Comparison of ENCODE assay signal across 28 cellular contexts in genomic region chr1:32874860-32875793, GRCh38. TPM values are rescaled to one million over a fixed set of nuclear protein-coding genes. Genes with fewer than 3 reads are reported as not detected.
A peak's percentile ranks its signal among the peaks of the same experiment; 100 is the strongest.
DNase-seq lines count a peak whose midpoint lies in the region; TF ChIP-seq lines count a peak whose summit lies in the region.
"Had no signal": no experiment of that assay in that cellular context is flagged by ENCODE, and none has a peak within 500 bp of the region (broad histone marks: within the 10 kb centered on the region; RNA-seq: fewer than 3 reads in every experiment).

No MANE protein-coding gene starts in this region.

- no peak overlapping the region for H3K27ac Mint-ChIP-seq in activated T-cell treated with anti-CD3 and anti-CD28 coated beads, Interleukin-2, amount 50 U/mL, for 24 hours
- H3K27ac Mint-ChIP-seq in glutamatergic neuron (ENCODE audit: unreplicated experiment) (peak overlapping the region; percentile 72), type B pancreatic cell (peak overlapping the region; percentile 22)
- H3K27ac Mint-ChIP-seq: activated naive CD8-positive, alpha-beta T cell treated with anti-CD3 and anti-CD28 coated beads for 36 hours; activated T-helper 2 cell treated with anti-CD3 and anti-CD28 coated beads, Interferon-gamma antibody, Interleukin-2, Interleukin-4, amounts not matched to agents 10 μg/mL and 5 μg/mL and 100 μg/mL, durations not matched to agents 14 hours and 24 hours and 36 hours; CD4-positive, alpha-beta memory T cell; immature natural killer cell; stimulated activated effector memory CD8-positive, alpha-beta T cell treated with anti-CD3 and anti-CD28 coated beads, Interleukin-12 subunit alpha, Interleukin-12 subunit beta, amount 100 ng/mL, for 72 hours had no signal

- no peaks in the 10 kb centered on the region for H3K36me3 ChIP-seq in NT2/D1 (ENCODE audit: insufficient read depth, insufficient read length, low read length)
- H3K36me3 ChIP-seq: left ventricle myocardium inferior, prostate gland had no signal

- H3K9ac ChIP-seq in NT2/D1 (ENCODE audit: insufficient read length, low read depth), result peak overlapping the region; percentile 37

- TF ChIP-seq CTCF in glutamatergic neuron (IDR thresholded peaks at IDR 0.05; ENCODE audit: partially characterized antibody, unreplicated experiment) (no peak), type B pancreatic cell (conservative IDR thresholded peaks at IDR 0.05) (no peak)

- no peak overlapping the region for H3K4me3 ChIP-seq in NT2/D1 (ENCODE audit: insufficient read length, low read depth)
- H3K4me3 ChIP-seq: hepatocyte, left ventricle myocardium inferior, mucosa of descending colon, prostate gland had no signal

- DNase-seq in activated T-cell treated with anti-CD3 and anti-CD28 coated beads, Interleukin-2, amount 50 U/mL, for 24 hours, result peak; percentile 19
- DNase-seq in activated T-cell treated with anti-CD3 and anti-CD28 coated beads, Interleukin-2, amount 50 U/mL, for 48 hours, result no peak
- DNase-seq in NT2/D1 (ENCODE audit: low read depth, low spot score) (no peak), glutamatergic neuron (no peak), type B pancreatic cell (ENCODE audit: extremely low spot score, unreplicated experiment) (no peak), hepatic stellate cell (ENCODE audit: low spot score) (no peak), NCI-H2196 (lab: John Stamatoyannopoulos, UW; ENCODE audit: unreplicated experiment) (no peak)
- no peak for DNase-seq in activated CD4-positive, alpha-beta T cell treated with anti-CD3 and anti-CD28 coated beads for 48 hours
- DNase-seq: activated naive CD8-positive, alpha-beta T cell treated with anti-CD3 and anti-CD28 coated beads for 36 hours; CD4-positive, alpha-beta memory T cell; DMS53; erythroblast; foreskin fibroblast; immature natural killer cell; left ventricle myocardium inferior; mucosa of descending colon; NCI-H1048; NCI-H187; NCI-H345; RPMI8226; stimulated activated CD4-positive, alpha-beta T cell treated with anti-CD3 and anti-CD28 coated beads, Interleukin-1b, Interleukin-23, amount 100 ng/mL, for 48 hours had no signal

- H3K27me3 ChIP-seq in NT2/D1 (ENCODE audit: insufficient read depth, insufficient read length), result peaks cover 18% of the 10 kb centered on the region

- H3K4me1 ChIP-seq in NT2/D1 (ENCODE audit: insufficient read depth, insufficient read length), result peaks cover 36% of the 10 kb centered on the region

- no peak overlapping the region for H3K4me3 Mint-ChIP-seq in activated T-cell treated with anti-CD3 and anti-CD28 coated beads, Interleukin-2, amount 50 U/mL, for 24 hours
- H3K4me3 Mint-ChIP-seq in glutamatergic neuron (ENCODE audit: unreplicated experiment) (peak overlapping the region; percentile 35), type B pancreatic cell (peak overlapping the region; percentile 14)
- H3K4me3 Mint-ChIP-seq: activated naive CD8-positive, alpha-beta T cell treated with anti-CD3 and anti-CD28 coated beads for 36 hours; CD4-positive, alpha-beta memory T cell; immature natural killer cell; stimulated activated effector memory CD8-positive, alpha-beta T cell treated with anti-CD3 and anti-CD28 coated beads, Interleukin-12 subunit alpha, Interleukin-12 subunit beta, amount 100 ng/mL, for 72 hours had no signal

- H3K9me3 Mint-ChIP-seq in activated T-cell treated with anti-CD3 and anti-CD28 coated beads, Interleukin-2, amount 50 U/mL, for 24 hours, result no peaks in the 10 kb centered on the region
- peaks cover 13% of the 10 kb centered on the region for H3K9me3 Mint-ChIP-seq in glutamatergic neuron (ENCODE audit: unreplicated experiment)
- no peaks in the 10 kb centered on the region for H3K9me3 Mint-ChIP-seq in type B pancreatic cell
- H3K9me3 Mint-ChIP-seq: activated naive CD8-positive, alpha-beta T cell treated with anti-CD3 and anti-CD28 coated beads for 36 hours; activated T-helper 2 cell treated with anti-CD3 and anti-CD28 coated beads, Interferon-gamma antibody, Interleukin-2, Interleukin-4, amounts not matched to agents 10 μg/mL and 5 μg/mL and 100 μg/mL, durations not matched to agents 14 hours and 24 hours and 36 hours; CD4-positive, alpha-beta memory T cell; immature natural killer cell; stimulated activated effector memory CD8-positive, alpha-beta T cell treated with anti-CD3 and anti-CD28 coated beads, Interleukin-12 subunit alpha, Interleukin-12 subunit beta, amount 100 ng/mL, for 72 hours had no signal

- peaks cover 64% of the 10 kb centered on the region for H3K27me3 Mint-ChIP-seq in activated T-cell treated with anti-CD3 and anti-CD28 coated beads, Interleukin-2, amount 50 U/mL, for 24 hours
- H3K27me3 Mint-ChIP-seq in glutamatergic neuron (ENCODE audit: unreplicated experiment) (peaks cover 7% of the 10 kb centered on the region), type B pancreatic cell (peaks cover 24% of the 10 kb centered on the region)

- H3K36me3 Mint-ChIP-seq in activated T-cell treated with anti-CD3 and anti-CD28 coated beads, Interleukin-2, amount 50 U/mL, for 24 hours (ENCODE audit: low read depth), result no peaks in the 10 kb centered on the region
- H3K36me3 Mint-ChIP-seq in glutamatergic neuron (ENCODE audit: unreplicated experiment), result no peaks in the 10 kb centered on the region
- H3K36me3 Mint-ChIP-seq in type B pancreatic cell, result no peaks in the 10 kb centered on the region
- H3K36me3 Mint-ChIP-seq: activated naive CD8-positive, alpha-beta T cell treated with anti-CD3 and anti-CD28 coated beads for 36 hours; CD4-positive, alpha-beta memory T cell; immature natural killer cell; stimulated activated effector memory CD8-positive, alpha-beta T cell treated with anti-CD3 and anti-CD28 coated beads, Interleukin-12 subunit alpha, Interleukin-12 subunit beta, amount 100 ng/mL, for 72 hours had no signal

- peaks cover 8% of the 10 kb centered on the region for H3K4me1 Mint-ChIP-seq in activated T-cell treated with anti-CD3 and anti-CD28 coated beads, Interleukin-2, amount 50 U/mL, for 24 hours (ENCODE audit: low read depth)
- peaks cover 27% of the 10 kb centered on the region for H3K4me1 Mint-ChIP-seq in glutamatergic neuron (ENCODE audit: low read depth, unreplicated experiment)
- H3K4me1 Mint-ChIP-seq in type B pancreatic cell (ENCODE audit: unreplicated experiment), result peaks cover 31% of the 10 kb centered on the region

- H3K9me3 ChIP-seq in NT2/D1 (ENCODE audit: insufficient read depth, low read length), result no peaks in the 10 kb centered on the region
- H3K9me3 ChIP-seq: left ventricle myocardium inferior, mucosa of descending colon, prostate gland had no signal

RNA-seq across cellular contexts. Expression of gene FNDC5, which starts 4.4 kb away (rescaled TPM):
- 743 TPM for total RNA-seq in glutamatergic neuron (ENCODE audit: unreplicated experiment)
- total RNA-seq in type B pancreatic cell (ENCODE audit: low replicate concordance), result 20.0 and 49.9 TPM in 2 replicates
- total RNA-seq: activated naive CD8-positive, alpha-beta T cell treated with anti-CD3 and anti-CD28 coated beads for 36 hours; activated T-helper 2 cell treated with anti-CD3 and anti-CD28 coated beads, Interferon-gamma antibody, Interleukin-2, Interleukin-4, amounts not matched to agents 10 μg/mL and 5 μg/mL and 100 μg/mL, durations not matched to agents 14 hours and 24 hours and 36 hours; CD4-positive, alpha-beta memory T cell had no signal

RNA-seq across cellular contexts. Expression of gene HPCA, which starts 11.2 kb away (rescaled TPM):
- total RNA-seq in glutamatergic neuron (ENCODE audit: unreplicated experiment) (156 TPM), type B pancreatic cell (ENCODE audit: low replicate concordance) (1.0 and 2.0 TPM in 2 replicates)
- total RNA-seq: chondrocyte, hepatocyte, left ventricle myocardium inferior, LHCN-M2, skeletal muscle tissue had no signal

RNA-seq across cellular contexts. Expression of gene TMEM54, which starts 26.1 kb away (rescaled TPM):
- total RNA-seq in glutamatergic neuron (ENCODE audit: unreplicated experiment), result 9.9 TPM
- total RNA-seq in type B pancreatic cell (ENCODE audit: low replicate concordance), result 42.1 and 129 TPM in 2 replicates
- total RNA-seq: CD4-positive, alpha-beta memory T cell had no signal

RNA-seq across cellular contexts. Expression of gene S100PBP, which starts 57.7 kb away (rescaled TPM):
- 40.1 TPM for total RNA-seq in glutamatergic neuron (ENCODE audit: unreplicated experiment)
- total RNA-seq in type B pancreatic cell (ENCODE audit: low replicate concordance), result 27.0 and 53.8 TPM in 2 replicates

RNA-seq across cellular contexts. Expression of gene YARS1, which starts 58.0 kb away (rescaled TPM):
- 197 TPM for total RNA-seq in glutamatergic neuron (ENCODE audit: unreplicated experiment)
- 83.7 and 103 TPM in 2 replicates for total RNA-seq in type B pancreatic cell (ENCODE audit: low replicate concordance)

Comparison
In these comparisons a context has a peak if more than half of its experiments do, and no peak if none do; other contexts are left out.
1. RNA of gene FNDC5, which starts 4.4 kb away (total RNA-seq): 743 TPM in glutamatergic neuron (single experiment); 20.0 to 49.9 TPM in type B pancreatic cell; every median in the first group is over 10 times any median in the second.
2. RNA of gene HPCA, which starts 11.2 kb away (total RNA-seq): 156 TPM in glutamatergic neuron (single experiment); 1.0 to 2.0 TPM in type B pancreatic cell; every median in the first group is over 10 times any median in the second.